ENCODE assay signal across 27 cellular contexts in genomic region chr12:41224066-41224465, GRCh38. TPM values are rescaled to one million over a fixed set of nuclear protein-coding genes. Genes with fewer than 3 reads are reported as not detected.
"Had no signal": no experiment of that assay in that cellular context is flagged by ENCODE, and none has a peak within 500 bp of the region (broad histone marks: within the 10 kb centered on the region; RNA-seq: fewer than 3 reads in every experiment).

No MANE protein-coding gene starts in this region.

- H3K4me1 Mint-ChIP-seq: activated CD4-positive, alpha-beta T cell treated with anti-CD3 and anti-CD28 coated beads for 36 hours had no signal

- H3K9me3 Mint-ChIP-seq: activated B cell treated with CpG ODN at 0.5 μM for 24 hours; activated T-cell treated with anti-CD3 and anti-CD28 coated beads, Interleukin-2, amount 50 U/mL, for 72 hours; mesothelial cell of epicardium; naive B cell had no signal

- H3K27me3 Mint-ChIP-seq: activated B cell treated with CpG ODN at 0.5 μM for 24 hours; activated naive CD8-positive, alpha-beta T cell; naive B cell; type B pancreatic cell had no signal

- H3K36me3 Mint-ChIP-seq: activated naive CD8-positive, alpha-beta T cell; mesothelial cell of epicardium; naive B cell; type B pancreatic cell had no signal

- H3K27ac Mint-ChIP-seq: activated B cell treated with CpG ODN at 0.5 μM for 24 hours; activated CD4-positive, alpha-beta T cell treated with anti-CD3 and anti-CD28 coated beads for 36 hours; activated naive CD8-positive, alpha-beta T cell; activated T-cell treated with anti-CD3 and anti-CD28 coated beads, Interleukin-2, amount 50 U/mL, for 72 hours; mesothelial cell of epicardium; naive B cell; type B pancreatic cell had no signal

- ATAC-seq: activated CD4-positive, alpha-beta T cell treated with anti-CD3 and anti-CD28 coated beads for 36 hours; activated T-cell treated with anti-CD3 and anti-CD28 coated beads, Interleukin-2, amount 50 U/mL, for 72 hours; body of pancreas; heart right ventricle; pancreas; sciatic nerve; stimulated activated naive CD8-positive, alpha-beta T cell treated with anti-CD3 and anti-CD28 coated beads, Interleukin-15, Interleukin-2, amounts not matched to agents 100 U/mL and 50 U/mL, for 24 hours had no signal

- H3K4me3 Mint-ChIP-seq: activated B cell treated with CpG ODN at 0.5 μM for 24 hours; activated CD4-positive, alpha-beta T cell treated with anti-CD3 and anti-CD28 coated beads for 36 hours; activated naive CD8-positive, alpha-beta T cell; activated T-cell treated with anti-CD3 and anti-CD28 coated beads, Interleukin-2, amount 50 U/mL, for 72 hours; mesothelial cell of epicardium; naive B cell; type B pancreatic cell had no signal

- DNase-seq: activated B cell treated with CpG ODN at 0.5 μM for 24 hours; activated CD4-positive, alpha-beta T cell treated with anti-CD3 and anti-CD28 coated beads for 36 hours; activated CD4-positive, alpha-beta T cell treated with anti-CD3 and anti-CD28 coated beads, Interleukin-2, amount 50 U/mL, for 4 hours; activated naive CD4-positive, alpha-beta T cell; activated T-cell treated with anti-CD3 and anti-CD28 coated beads for 4 hours; activated T-cell treated with anti-CD3 and anti-CD28 coated beads, Interleukin-2, amount 50 U/mL, for 72 hours; adrenal gland; aorta; body of pancreas; dermis blood vessel endothelial cell; effector CD4-positive, alpha-beta T cell; esophagus squamous epithelium; foreskin melanocyte; heart right ventricle; naive B cell; nucleus accumbens; pancreas; retina; stimulated activated CD4-positive, alpha-beta T cell treated with anti-CD3 and anti-CD28 coated beads, Interleukin-12 subunit alpha, Interleukin-12 subunit beta, amount 100 ng/mL, for 4 hours; stimulated activated CD4-positive, alpha-beta T cell treated with anti-CD3 and anti-CD28 coated beads, Interleukin-4, amount 100 ng/mL, for 1 hour; stimulated activated naive CD8-positive, alpha-beta T cell treated with anti-CD3 and anti-CD28 coated beads, Interleukin-15, Interleukin-2, amounts not matched to agents 100 U/mL and 50 U/mL, for 24 hours had no signal

RNA-seq across cellular contexts. Expression of gene PDZRN4, which starts 35.9 kb away (rescaled TPM):
- total RNA-seq: activated B cell treated with CpG ODN at 0.5 μM for 24 hours; activated CD4-positive, alpha-beta T cell treated with anti-CD3 and anti-CD28 coated beads for 36 hours; activated T-cell treated with anti-CD3 and anti-CD28 coated beads, Interleukin-2, amount 50 U/mL, for 72 hours; dermis blood vessel endothelial cell; glomerular endothelial cell; kidney epithelial cell had no signal
